10 cellular contexts compared by ENCODE assay signal in genomic region chr10:31926154-31926553, GRCh38. TPM values are rescaled to one million over a fixed set of nuclear protein-coding genes. Genes with fewer than 3 reads are reported as not detected.
DNase-seq lines count a peak whose midpoint lies in the region; ATAC-seq and TF ChIP-seq lines count a peak whose summit lies in the region.
"Had no signal": no experiment of that assay in that cellular context is flagged by ENCODE, and none has a peak within 500 bp of the region (broad histone marks: within the 10 kb centered on the region; RNA-seq: fewer than 3 reads in every experiment).

No MANE protein-coding gene starts in this region.

- H3K36me3 Mint-ChIP-seq in activated T-cell treated with anti-CD3 and anti-CD28 coated beads, Interleukin-2, amount 50 U/mL, for 24 hours (ENCODE audit: low read depth), result peaks cover 1% of the 10 kb centered on the region
- peaks cover 0 to 4% of the 10 kb centered on the region in 2 donors for H3K36me3 Mint-ChIP-seq in activated T-cell treated with anti-CD3 and anti-CD28 coated beads, Interleukin-2, amount 50 U/mL, for 72 hours (ENCODE audit: insufficient read depth in 2 of 2)
- peaks cover 4% of the 10 kb centered on the region for H3K36me3 Mint-ChIP-seq in stimulated activated effector memory CD8-positive, alpha-beta T cell treated with anti-CD3 and anti-CD28 coated beads, Interleukin-12 subunit alpha, Interleukin-12 subunit beta, amount 100 ng/mL, for 72 hours

- H3K27ac Mint-ChIP-seq in activated T-cell treated with anti-CD3 and anti-CD28 coated beads, Interleukin-2, amount 50 U/mL, for 24 hours, result no peak overlapping the region
- H3K27ac Mint-ChIP-seq in activated T-cell treated with anti-CD3 and anti-CD28 coated beads, Interleukin-2, amount 50 U/mL, for 72 hours, result no peak overlapping the region
- H3K27ac Mint-ChIP-seq in stimulated activated effector memory CD8-positive, alpha-beta T cell treated with anti-CD3 and anti-CD28 coated beads, Interleukin-12 subunit alpha, Interleukin-12 subunit beta, amount 100 ng/mL, for 72 hours, result no peak overlapping the region

- ATAC-seq in activated T-cell treated with anti-CD3 and anti-CD28 coated beads, Interleukin-2, amount 50 U/mL, for 72 hours (replicated peaks in 1 of 2), result no peak
- no peak for ATAC-seq in stimulated activated effector memory CD8-positive, alpha-beta T cell treated with anti-CD3 and anti-CD28 coated beads, Interleukin-12 subunit alpha, Interleukin-12 subunit beta, amount 100 ng/mL, for 72 hours

- peaks cover 75% of the 10 kb centered on the region for H3K4me1 Mint-ChIP-seq in activated T-cell treated with anti-CD3 and anti-CD28 coated beads, Interleukin-2, amount 50 U/mL, for 24 hours (ENCODE audit: low read depth)
- H3K4me1 Mint-ChIP-seq in activated T-cell treated with anti-CD3 and anti-CD28 coated beads, Interleukin-2, amount 50 U/mL, for 72 hours (ENCODE audit: low read depth), result peaks cover 72% of the 10 kb centered on the region
- H3K4me1 Mint-ChIP-seq in stimulated activated effector memory CD8-positive, alpha-beta T cell treated with anti-CD3 and anti-CD28 coated beads, Interleukin-12 subunit alpha, Interleukin-12 subunit beta, amount 100 ng/mL, for 72 hours, result peaks cover 55% of the 10 kb centered on the region

- intact Hi-C loops in posterior vena cava (cut with DNase I), result no loop called here

- H3K9me3 Mint-ChIP-seq in activated T-cell treated with anti-CD3 and anti-CD28 coated beads, Interleukin-2, amount 50 U/mL, for 24 hours, result no peaks in the 10 kb centered on the region
- no peaks in the 10 kb centered on the region for H3K9me3 Mint-ChIP-seq in activated T-cell treated with anti-CD3 and anti-CD28 coated beads, Interleukin-2, amount 50 U/mL, for 72 hours
- H3K9me3 Mint-ChIP-seq in stimulated activated effector memory CD8-positive, alpha-beta T cell treated with anti-CD3 and anti-CD28 coated beads, Interleukin-12 subunit alpha, Interleukin-12 subunit beta, amount 100 ng/mL, for 72 hours, result no peaks in the 10 kb centered on the region

- H3K4me3 ChIP-seq in epithelial cell of proximal tubule (ENCODE audit: low read depth, low read length), result peak overlapping the region; percentile 27

- H3K27me3 Mint-ChIP-seq in activated T-cell treated with anti-CD3 and anti-CD28 coated beads, Interleukin-2, amount 50 U/mL, for 24 hours, result no peaks in the 10 kb centered on the region
- H3K27me3 Mint-ChIP-seq in activated T-cell treated with anti-CD3 and anti-CD28 coated beads, Interleukin-2, amount 50 U/mL, for 72 hours (ENCODE audit: low read depth), result peaks cover 4% of the 10 kb centered on the region

- TF ChIP-seq CTCF in epithelial cell of proximal tubule (conservative IDR thresholded peaks at IDR 0.05; ENCODE audit: low read depth, low read length), result no peak

- no peak for DNase-seq in activated T-cell treated with anti-CD3 and anti-CD28 coated beads, Interleukin-2, amount 50 U/mL, for 24 hours
- DNase-seq in activated T-cell treated with anti-CD3 and anti-CD28 coated beads, Interleukin-2, amount 50 U/mL, for 72 hours, result no peak
- DNase-seq in NOMO-1 treated with dmso at 0.1 percent for 144 hours (lab: John Stamatoyannopoulos, UW; ENCODE audit: unreplicated experiment), result peak; percentile 43
- DNase-seq in epithelial cell of proximal tubule (ENCODE audit: low read depth), result no peak
- DNase-seq in stimulated activated effector memory CD8-positive, alpha-beta T cell treated with anti-CD3 and anti-CD28 coated beads, Interleukin-12 subunit alpha, Interleukin-12 subunit beta, amount 100 ng/mL, for 72 hours (ENCODE audit: low spot score in 2 of 2), result no peak
- DNase-seq in EL, result no peak
- no peak for DNase-seq in NCI-H1417 (lab: John Stamatoyannopoulos, UW)
- DNase-seq in posterior vena cava (ENCODE audit: low spot score), result no peak
- DNase-seq: RPMI8226, transverse colon had no signal

- H3K4me3 Mint-ChIP-seq in activated T-cell treated with anti-CD3 and anti-CD28 coated beads, Interleukin-2, amount 50 U/mL, for 24 hours, result peak overlapping the region; percentile 20
- peak overlapping the region in 1 of 2 donors; percentile 87 for H3K4me3 Mint-ChIP-seq in activated T-cell treated with anti-CD3 and anti-CD28 coated beads, Interleukin-2, amount 50 U/mL, for 72 hours
- H3K4me3 Mint-ChIP-seq in stimulated activated effector memory CD8-positive, alpha-beta T cell treated with anti-CD3 and anti-CD28 coated beads, Interleukin-12 subunit alpha, Interleukin-12 subunit beta, amount 100 ng/mL, for 72 hours, result peak overlapping the region; percentile 83

RNA-seq across cellular contexts. Expression of gene ARHGAP12, which starts 2.5 kb away (rescaled TPM):
- 1 to 10 TPM; 5.2 to 5.6 TPM for total RNA-seq in activated T-cell treated with anti-CD3 and anti-CD28 coated beads, Interleukin-2, amount 50 U/mL, for 72 hours
- total RNA-seq in epithelial cell of proximal tubule, result 13.7 and 16.2 TPM in 2 replicates
- total RNA-seq in posterior vena cava, result 10 to 100 TPM; 27.6 to 32.6 TPM
